In the genomic region with DNA sequence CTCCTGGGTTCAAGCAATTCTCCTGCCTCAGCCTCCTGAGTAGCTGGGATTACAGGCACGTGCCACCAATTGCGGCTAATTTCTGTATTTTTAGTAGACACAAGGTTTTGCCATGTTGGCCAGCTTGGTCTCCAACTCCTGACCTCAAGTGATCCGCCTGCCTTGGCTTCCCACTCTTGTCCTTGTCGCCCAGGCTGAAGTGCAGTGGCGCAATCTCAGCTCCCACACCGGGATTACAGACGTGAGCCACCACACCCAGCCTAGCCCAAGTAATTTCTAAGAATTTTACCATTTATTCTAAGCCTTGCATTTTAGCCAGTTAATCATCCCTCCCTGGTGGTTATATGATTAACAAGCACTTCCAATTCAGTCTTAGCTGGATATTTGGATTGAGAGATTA, we compare ENCODE assay signal across 17 cellular contexts. TPM values are rescaled to one million over a fixed set of nuclear protein-coding genes. Genes with fewer than 3 reads are reported as not detected.
DNase-seq lines count a peak whose midpoint lies in the region; ATAC-seq, FAIRE-seq and TF ChIP-seq lines count a peak whose summit lies in the region.
"Had no signal": no experiment of that assay in that cellular context is flagged by ENCODE, and none has a peak within 500 bp of the region (broad histone marks: within the 10 kb centered on the region; RNA-seq: fewer than 3 reads in every experiment).

No MANE protein-coding gene starts in this region.

- no peaks in the 10 kb centered on the region for H4K20me1 ChIP-seq in K562 (replicated peaks; ENCODE audit: control insufficient read depth, insufficient read depth, low read length)
- H4K20me1 ChIP-seq: BLaER1 had no signal

- no peak for TF ChIP-seq POLR2A in K562 (conservative IDR thresholded peaks at IDR 0.05)

- POLR2A ChIA-PET in K562 (lab: Yijun Ruan, JAX): no interaction called here
- POLR2A ChIA-PET in activated CD4-positive, alpha-beta memory T cell treated with anti-CD3 and anti-CD28 coated beads, Interleukin-2, amount 10 ng/mL, durations not matched to agents 7 days and 5 days (lab: Charles Lee): no interaction called here

- 12% methylated on average over 7 of the region's 7 CpGs for WGBS in K562 (ENCODE audit: insufficient coverage, low coverage, missing lambda C conversion rate)

- H3K4me1 ChIP-seq in K562 (replicated peaks in 1 of 2; ENCODE audit: control insufficient read depth in 2 of 2, insufficient read depth in 2 of 2, low read length in 2 of 2): no peaks in the 10 kb centered on the region; a peak in 1 of 5 replicates
- H3K4me1 ChIP-seq: BLaER1, HAP-1 had no signal

- H2AFZ ChIP-seq in K562 (ENCODE audit: low read depth, low read length): no peak overlapping the region

- H3K9me3 ChIP-seq in K562 (replicated peaks; ENCODE audit: control insufficient read depth, insufficient read depth, low read depth, low read length): no peaks in the 10 kb centered on the region
- H3K9me3 ChIP-seq: BLaER1, HAP-1 had no signal

- TF ChIP-seq RAD21 in K562 (CRISPR knock-in tag; conservative IDR thresholded peaks at IDR 0.05 in 1 of 2, IDR thresholded peaks at IDR 0.05 in 1 of 2): no peak

- in situ Hi-C loops in K562 (cut with MboI): loop anchor here (5.0 to 25.0 kb wide), 7 partner anchors 101 to 1407 kb away; no protein-coding TSS in a partner anchor

- peak; percentile 46 for DNase-seq in activated effector memory CD4-positive, alpha-beta T cell treated with anti-CD3 and anti-CD28 coated beads, Interleukin-2, amount 50 U/mL, for 16 hours
- DNase-seq in activated effector memory CD4-positive, alpha-beta T cell treated with Interleukin-2 at 50 U/mL for 16 hours: no peak
- peak in 1 of 4 experiments; percentile 1 for DNase-seq in K562 (ENCODE audit: extremely low read depth in 1 of 4, low spot score in 3 of 4)
- peak; percentile 0 for DNase-seq in fibroblast of gingiva (ENCODE audit: low read depth)
- DNase-seq in stimulated activated CD4-positive, alpha-beta T cell treated with anti-CD3 and anti-CD28 coated beads, Interleukin-12 subunit alpha, Interleukin-12 subunit beta, amount 100 ng/mL, for 4 hours: no peak
- DNase-seq in activated CD4-positive, alpha-beta memory T cell treated with anti-CD3 and anti-CD28 coated beads, Interleukin-2, amount 10 ng/mL, durations not matched to agents 7 days and 5 days: no peak
- DNase-seq: 8988T; AML-193; Calu3; CD4-positive, alpha-beta T cell; DMS79; GOT3 had no signal

- H3K9ac ChIP-seq in K562 (ENCODE audit: insufficient read depth in 1 of 2, low read depth in 2 of 2, low read length in 2 of 2): no peak overlapping the region
- H3K9ac ChIP-seq: BLaER1 had no signal

- H3K4me2 ChIP-seq in K562 (ENCODE audit: insufficient read depth, low read length): no peak overlapping the region
- H3K4me2 ChIP-seq: BLaER1 had no signal

- TF ChIP-seq CTCF in K562 (IDR thresholded peaks at IDR 0.05 in 2 of 3, conservative IDR thresholded peaks at IDR 0.05 in 1 of 3; ENCODE audit: insufficient read depth in 2 of 3, low read depth in 1 of 3, low read length in 3 of 3): no peak

- no peak for FAIRE-seq in K562 (lab: Jason Lieb, UNC)
- FAIRE-seq: GM12878 had no signal

- no peak overlapping the region for H3K4me3 Mint-ChIP-seq in activated CD4-positive, alpha-beta memory T cell treated with anti-CD3 and anti-CD28 coated beads, Interleukin-2, amount 10 ng/mL, durations not matched to agents 7 days and 5 days
- H3K4me3 Mint-ChIP-seq: CD4-positive, alpha-beta T cell had no signal

- H3K9me1 ChIP-seq in K562 (ENCODE audit: control insufficient read depth, insufficient read depth, low read length): no peaks in the 10 kb centered on the region

- no peaks in the 10 kb centered on the region for H3K36me3 ChIP-seq in K562 (ENCODE audit: control insufficient read depth, insufficient read depth, low read length)
- H3K36me3 ChIP-seq: BLaER1, HAP-1 had no signal

- CTCF ChIA-PET in K562 (lab: Yijun Ruan, JAX; ENCODE audit: low intra/inter-chr PET ratio): no interaction called here
- CTCF ChIA-PET in activated CD4-positive, alpha-beta memory T cell treated with anti-CD3 and anti-CD28 coated beads, Interleukin-2, amount 10 ng/mL, durations not matched to agents 7 days and 5 days (lab: Charles Lee): no interaction called here

- H3K36me3 Mint-ChIP-seq in activated CD4-positive, alpha-beta memory T cell treated with anti-CD3 and anti-CD28 coated beads, Interleukin-2, amount 10 ng/mL, durations not matched to agents 7 days and 5 days (ENCODE audit: low read depth): no peaks in the 10 kb centered on the region

- H3K4me3 ChIP-seq in K562: no peak overlapping the region
- H3K4me3 ChIP-seq: BLaER1, GM12878, HAP-1 had no signal

- H3K27me3 Mint-ChIP-seq in activated CD4-positive, alpha-beta memory T cell treated with anti-CD3 and anti-CD28 coated beads, Interleukin-2, amount 10 ng/mL, durations not matched to agents 7 days and 5 days: no peaks in the 10 kb centered on the region

- H3K27me3 ChIP-seq in K562 (ENCODE audit: control insufficient read depth in 2 of 2, insufficient read depth in 2 of 2, low read length in 2 of 2): peaks cover 23 to 30% of the 10 kb centered on the region in 2 experiments
- H3K27me3 ChIP-seq: BLaER1 had no signal

- H3K79me2 ChIP-seq in K562 (ENCODE audit: control insufficient read depth, insufficient read depth, low read length): no peaks in the 10 kb centered on the region

- intact Hi-C loops in K562 (cut with micrococcal nuclease): no loop called here

- H3K9me3 Mint-ChIP-seq in activated CD4-positive, alpha-beta memory T cell treated with anti-CD3 and anti-CD28 coated beads, Interleukin-2, amount 10 ng/mL, durations not matched to agents 7 days and 5 days: no peaks in the 10 kb centered on the region
- H3K9me3 Mint-ChIP-seq: CD4-positive, alpha-beta T cell had no signal

- no peak overlapping the region for H3K27ac Mint-ChIP-seq in activated CD4-positive, alpha-beta memory T cell treated with anti-CD3 and anti-CD28 coated beads, Interleukin-2, amount 10 ng/mL, durations not matched to agents 7 days and 5 days
- H3K27ac Mint-ChIP-seq: CD4-positive, alpha-beta T cell had no signal

- TF ChIP-seq EP300 in K562 (IDR thresholded peaks at IDR 0.05; ENCODE audit: low read length): no peak

- no peaks in the 10 kb centered on the region for H3K4me1 Mint-ChIP-seq in activated CD4-positive, alpha-beta memory T cell treated with anti-CD3 and anti-CD28 coated beads, Interleukin-2, amount 10 ng/mL, durations not matched to agents 7 days and 5 days

- ATAC-seq in K562: no peak
- ATAC-seq in HG03469 (IDR thresholded peaks at IDR 0.05; ENCODE audit: unreplicated experiment): no peak
- ATAC-seq in GM18868 (IDR thresholded peaks at IDR 0.05; ENCODE audit: unreplicated experiment): no peak
- ATAC-seq: GM12878 had no signal

- H3K27ac ChIP-seq in K562 (ENCODE audit: extremely low read depth, low read depth, low read length): no peak overlapping the region
- H3K27ac ChIP-seq: BLaER1 had no signal

- BruUV-seq in K562 (replicated peaks; lab: Mats Ljungman, UMichigan): no TSS peak

TF ChIP-seq in K562, 482 proteins besides CTCF, POLR2A, EP300 and RAD21 (continues in another document):
- TF ChIP-seq HDAC2 (IDR thresholded peaks at IDR 0.05) (no peak), ETS2 (tag; IDR thresholded peaks at IDR 0.05; ENCODE audit: borderline replicate concordance, poor library complexity, severe bottlenecking) (no peak), CEBPB (tag; IDR thresholded peaks at IDR 0.05) (peak; percentile 37; the same call in 1 of the 2 replicates), ZNF134 (CRISPR knock-in tag; conservative IDR thresholded peaks at IDR 0.05) (no peak)

RNA-seq across cellular contexts. Expression of a gene that starts 11.0 kb away (rescaled TPM):
- total RNA-seq in K562 (2011; cell fraction: chromatin; rRNA removed; ENCODE audit: low replicate concordance): 18.7 and 27.7 TPM in 2 replicates
- 9.2 and 9.8 TPM in 2 replicates for total RNA-seq in K562 (2011; cell fraction: nucleolus; rRNA removed)
- 27.1 and 39.6 TPM in 2 replicates for total RNA-seq in K562 (2011; cell fraction: nucleoplasm; rRNA removed)
- total RNA-seq in K562 (2014; rRNA removed) (1.5 and 2.8 TPM in 2 replicates), K562 (2014; rRNA removed; fragmentation: Illumina TruSeq; extraction: Trizol) (6.3 and 6.4 TPM in 2 replicates), K562 (2015; rRNA removed; fragmentation: Illumina TruSeq; extraction: Trizol) (4.8 and 6.2 TPM in 2 replicates), K562 (2021) (2.9 and 3.6 TPM in 2 replicates)
- polyA plus RNA-seq in K562 (2011; rRNA removed) (4.1 and 4.3 TPM in 2 replicates), K562 (2014; fragmentation: Illumina TruSeq; extraction: Trizol) (2.6 and 4.0 TPM in 2 replicates), K562 (2014; fragmentation: Nextera tagmentation; extraction: Ambion mirVana) (1 to 10 TPM; 2.1 to 2.4 TPM), K562 (2014; rRNA removed) (3.3 and 3.6 TPM in 2 replicates)
- 0.73 and 1.5 TPM in 2 replicates for polyA plus RNA-seq in K562 (2011; cell fraction: cytosol; rRNA removed)
- 5.1 and 5.5 TPM in 2 replicates for polyA plus RNA-seq in K562 (2011; cell fraction: nucleus; rRNA removed)
- polyA plus RNA-seq in K562 (2012): 3.6 and 6.6 TPM in 2 replicates
- polyA minus RNA-seq in K562 (2011; rRNA and poly(A)+ RNA removed): 4.1 and 9.9 TPM in 2 replicates
- 0.64 and 0.95 TPM in 2 replicates for polyA minus RNA-seq in K562 (2011; cell fraction: cytosol; rRNA and poly(A)+ RNA removed)
- 4.4 and 6.3 TPM in 2 replicates for polyA minus RNA-seq in K562 (2011; cell fraction: nucleus; rRNA and poly(A)+ RNA removed)
- 10 to 100 TPM; 12.3 to 13.5 TPM for total RNA-seq in activated CD4-positive, alpha-beta memory T cell treated with anti-CD3 and anti-CD28 coated beads, Interleukin-2, amount 10 ng/mL, durations not matched to agents 7 days and 5 days

RNA-seq across cellular contexts. Expression of a gene that starts 53.3 kb away (rescaled TPM):
- 54.9 and 166 TPM in 2 replicates for total RNA-seq in K562 (2011; cell fraction: chromatin; rRNA removed; ENCODE audit: low replicate concordance)
- 31.2 and 45.1 TPM in 2 replicates for total RNA-seq in K562 (2011; cell fraction: nucleolus; rRNA removed)
- 83.7 and 145 TPM in 2 replicates for total RNA-seq in K562 (2011; cell fraction: nucleoplasm; rRNA removed)
- 42.7 and 71.3 TPM in 2 replicates for total RNA-seq in K562 (2014; rRNA removed)
- 91.9 and 94.7 TPM in 2 replicates for total RNA-seq in K562 (2014; rRNA removed; fragmentation: Illumina TruSeq; extraction: Trizol)
- total RNA-seq in K562 (2015; rRNA removed; fragmentation: Illumina TruSeq; extraction: Trizol): 89.7 and 104 TPM in 2 replicates
- total RNA-seq in K562 (2021): 51.8 and 54.0 TPM in 2 replicates
- polyA plus RNA-seq in K562 (2011; rRNA removed): 35.4 and 46.9 TPM in 2 replicates
- polyA plus RNA-seq in K562 (2011; cell fraction: cytosol; rRNA removed): 8.0 and 11.5 TPM in 2 replicates
- polyA plus RNA-seq in K562 (2011; cell fraction: nucleus; rRNA removed): 19.1 and 19.5 TPM in 2 replicates
- polyA plus RNA-seq in K562 (2012): 25.3 and 58.6 TPM in 2 replicates
- polyA plus RNA-seq in K562 (2014; fragmentation: Illumina TruSeq; extraction: Trizol): 66.3 and 70.6 TPM in 2 replicates
- 100 to 1,000 TPM; 133 to 171 TPM for polyA plus RNA-seq in K562 (2014; fragmentation: Nextera tagmentation; extraction: Ambion mirVana)
- 88.3 and 99.4 TPM in 2 replicates for polyA plus RNA-seq in K562 (2014; rRNA removed)
- polyA minus RNA-seq in K562 (2011; rRNA and poly(A)+ RNA removed): 43.9 and 49.5 TPM in 2 replicates
- polyA minus RNA-seq in K562 (2011; cell fraction: cytosol; rRNA and poly(A)+ RNA removed): 6.9 and 12.9 TPM in 2 replicates
- polyA minus RNA-seq in K562 (2011; cell fraction: nucleus; rRNA and poly(A)+ RNA removed): 41.6 and 69.3 TPM in 2 replicates
- 10 to 100 TPM; 31.8 to 34.9 TPM for total RNA-seq in activated CD4-positive, alpha-beta memory T cell treated with anti-CD3 and anti-CD28 coated beads, Interleukin-2, amount 10 ng/mL, durations not matched to agents 7 days and 5 days

Comparison
In these comparisons a context has a peak if more than half of its experiments do, and no peak if none do; other contexts are left out.
1. DNase-seq: peak in activated effector memory CD4-positive, alpha-beta T cell treated with anti-CD3 and anti-CD28 coated beads, Interleukin-2, amount 50 U/mL, for 16 hours (single experiment) and fibroblast of gingiva (single experiment); none in activated effector memory CD4-positive, alpha-beta T cell treated with Interleukin-2 at 50 U/mL for 16 hours (single experiment), stimulated activated CD4-positive, alpha-beta T cell treated with anti-CD3 and anti-CD28 coated beads, Interleukin-12 subunit alpha, Interleukin-12 subunit beta, amount 100 ng/mL, for 4 hours (single experiment) and activated CD4-positive, alpha-beta memory T cell treated with anti-CD3 and anti-CD28 coated beads, Interleukin-2, amount 10 ng/mL, durations not matched to agents 7 days and 5 days (single experiment).